9 cellular contexts compared by ENCODE assay signal in genomic region chr3:150371741-150372254, GRCh38. TPM values are rescaled to one million over a fixed set of nuclear protein-coding genes. Genes with fewer than 3 reads are reported as not detected.
DNase-seq lines count a peak whose midpoint lies in the region; ATAC-seq and TF ChIP-seq lines count a peak whose summit lies in the region.
"Had no signal": no experiment of that assay in that cellular context is flagged by ENCODE, and none has a peak within 500 bp of the region (broad histone marks: within the 10 kb centered on the region; RNA-seq: fewer than 3 reads in every experiment).

No MANE protein-coding gene starts in this region.

- TF ChIP-seq CTCF in BE2C (IDR thresholded peaks at IDR 0.05; ENCODE audit: low read depth, low read length): no peak
- no peak for TF ChIP-seq CTCF in endothelial cell (IDR thresholded peaks at IDR 0.05; ENCODE audit: unreplicated experiment)

- H3K36me3 Mint-ChIP-seq in endothelial cell (ENCODE audit: low read depth, unreplicated experiment): no peaks in the 10 kb centered on the region
- H3K36me3 Mint-ChIP-seq in activated CD8-positive, alpha-beta memory T cell treated with anti-CD3 and anti-CD28 coated beads, Interleukin-2, amount 10 ng/mL, durations not matched to agents 7 days and 5 days: no peaks in the 10 kb centered on the region

- no peaks in the 10 kb centered on the region for H3K36me3 ChIP-seq in BE2C

- no peak overlapping the region for H3K4me3 Mint-ChIP-seq in endothelial cell (ENCODE audit: unreplicated experiment)
- no peak overlapping the region for H3K4me3 Mint-ChIP-seq in activated CD8-positive, alpha-beta memory T cell treated with anti-CD3 and anti-CD28 coated beads, Interleukin-2, amount 10 ng/mL, durations not matched to agents 7 days and 5 days
- H3K4me3 Mint-ChIP-seq: central memory CD8-positive, alpha-beta T cell had no signal

- DNase-seq in BE2C (no peak), NCI-H460 (ENCODE audit: extremely low read depth, low read depth) (peak; percentile 91), endothelial cell (ENCODE audit: low spot score) (no peak), mucosa of gallbladder (ENCODE audit: low spot score) (peak; percentile 84)
- no peak for DNase-seq in activated CD8-positive, alpha-beta memory T cell treated with anti-CD3 and anti-CD28 coated beads, Interleukin-2, amount 10 ng/mL, durations not matched to agents 7 days and 5 days
- no peak for DNase-seq in activated CD4-positive, alpha-beta T cell treated with anti-CD3 and anti-CD28 coated beads for 1 hour

- peak overlapping the region; percentile 19 for H3K4me3 ChIP-seq in BE2C (ENCODE audit: low read depth, low read length)

- H3K4me1 Mint-ChIP-seq in endothelial cell (ENCODE audit: unreplicated experiment): peaks cover 7% of the 10 kb centered on the region
- H3K4me1 Mint-ChIP-seq in activated CD8-positive, alpha-beta memory T cell treated with anti-CD3 and anti-CD28 coated beads, Interleukin-2, amount 10 ng/mL, durations not matched to agents 7 days and 5 days: peaks cover 10% of the 10 kb centered on the region

- peak overlapping the region; percentile 21 for H3K27ac Mint-ChIP-seq in endothelial cell (ENCODE audit: unreplicated experiment)
- H3K27ac Mint-ChIP-seq in activated CD8-positive, alpha-beta memory T cell treated with anti-CD3 and anti-CD28 coated beads, Interleukin-2, amount 10 ng/mL, durations not matched to agents 7 days and 5 days: no peak overlapping the region

- no peaks in the 10 kb centered on the region for H3K27me3 Mint-ChIP-seq in endothelial cell (ENCODE audit: unreplicated experiment)
- H3K27me3 Mint-ChIP-seq in activated CD8-positive, alpha-beta memory T cell treated with anti-CD3 and anti-CD28 coated beads, Interleukin-2, amount 10 ng/mL, durations not matched to agents 7 days and 5 days: peaks cover 4% of the 10 kb centered on the region
- H3K27me3 Mint-ChIP-seq: central memory CD8-positive, alpha-beta T cell had no signal

- ATAC-seq in HG02571 (IDR thresholded peaks at IDR 0.05; ENCODE audit: unreplicated experiment): no peak
- no peak for ATAC-seq in activated CD8-positive, alpha-beta memory T cell treated with anti-CD3 and anti-CD28 coated beads, Interleukin-2, amount 10 ng/mL, durations not matched to agents 7 days and 5 days
- no peak for ATAC-seq in HG03045 (IDR thresholded peaks at IDR 0.05; ENCODE audit: unreplicated experiment)

- H3K4me1 ChIP-seq in BE2C: peaks cover 4% of the 10 kb centered on the region

- no peaks in the 10 kb centered on the region for H3K9me3 ChIP-seq in BE2C

- H3K27me3 ChIP-seq in BE2C: no peaks in the 10 kb centered on the region

- CTCF ChIA-PET in activated CD8-positive, alpha-beta memory T cell treated with anti-CD3 and anti-CD28 coated beads, Interleukin-2, amount 10 ng/mL, durations not matched to agents 7 days and 5 days (lab: Charles Lee): no interaction called here

- H3K9me3 Mint-ChIP-seq in endothelial cell (ENCODE audit: unreplicated experiment): no peaks in the 10 kb centered on the region
- no peaks in the 10 kb centered on the region for H3K9me3 Mint-ChIP-seq in activated CD8-positive, alpha-beta memory T cell treated with anti-CD3 and anti-CD28 coated beads, Interleukin-2, amount 10 ng/mL, durations not matched to agents 7 days and 5 days (ENCODE audit: low read depth)
- H3K9me3 Mint-ChIP-seq: central memory CD8-positive, alpha-beta T cell had no signal

RNA-seq across cellular contexts. Expression of gene TSC22D2, which starts 36.3 kb away (rescaled TPM):
- 8.9 TPM for polyA plus RNA-seq in BE2C (2012; ENCODE audit: insufficient read depth, insufficient read length, low read depth)
- total RNA-seq in NCI-H460 (2014; rRNA removed; shearing (Covaris generic)): 5.1 and 5.7 TPM in 2 replicates
- polyA plus RNA-seq in NCI-H460 (2014; cell fraction: nucleus; rRNA removed): 4.0 and 5.6 TPM in 2 replicates
- total RNA-seq in endothelial cell (ENCODE audit: unreplicated experiment): 38.8 TPM
- total RNA-seq in mucosa of gallbladder: 25.6 TPM
- total RNA-seq in activated CD8-positive, alpha-beta memory T cell treated with anti-CD3 and anti-CD28 coated beads, Interleukin-2, amount 10 ng/mL, durations not matched to agents 7 days and 5 days: 1 to 10 TPM; 8.5 to 10.0 TPM

Comparison
In these comparisons a context has a peak if more than half of its experiments do, and no peak if none do; other contexts are left out.
1. DNase-seq: peak in NCI-H460 (single experiment) and mucosa of gallbladder (single experiment); none in BE2C (single experiment), endothelial cell (single experiment), activated CD8-positive, alpha-beta memory T cell treated with anti-CD3 and anti-CD28 coated beads, Interleukin-2, amount 10 ng/mL, durations not matched to agents 7 days and 5 days (single experiment) and activated CD4-positive, alpha-beta T cell treated with anti-CD3 and anti-CD28 coated beads for 1 hour (single experiment).